Comparison of ENCODE assay signal across 8 cellular contexts in the genomic region with DNA sequence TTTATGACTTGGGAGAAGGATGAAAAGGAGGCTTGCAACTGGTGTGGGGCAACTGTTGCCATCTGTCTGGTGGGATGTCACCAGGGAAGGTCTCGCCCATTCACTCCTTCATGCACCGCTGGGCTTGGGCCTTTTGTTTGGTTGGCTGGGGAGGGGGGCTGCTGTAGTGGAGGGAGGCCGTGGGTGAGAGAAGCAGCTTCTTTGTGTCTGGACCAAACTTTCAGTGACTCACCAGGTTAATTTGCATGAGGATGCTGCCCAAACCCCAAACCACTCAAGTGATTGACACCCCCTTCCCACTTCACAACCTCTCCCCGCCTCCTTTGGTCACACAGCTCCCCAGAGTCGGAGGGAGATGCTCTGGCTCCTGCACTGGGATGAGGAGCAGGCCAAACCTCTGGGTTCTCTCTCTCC. TPM values are rescaled to one million over a fixed set of nuclear protein-coding genes. Genes with fewer than 3 reads are reported as not detected.
DNase-seq lines count a peak whose midpoint lies in the region; ATAC-seq, FAIRE-seq and TF ChIP-seq lines count a peak whose summit lies in the region.

No MANE protein-coding gene starts in this region.

- H3K9me3 ChIP-seq in right atrium auricular region (no peaks in the 10 kb centered on the region), HUES48 (ENCODE audit: control insufficient read depth, insufficient read depth, low read length) (no peaks in the 10 kb centered on the region), pancreas (no peaks in the 10 kb centered on the region)

- H3K27ac ChIP-seq in right atrium auricular region (peak overlapping the region; percentile 85 to 96), HUES48 (ENCODE audit: low read depth, low read length) (peak overlapping the region; percentile 69), pancreas (peak overlapping the region in 3 of 4 donors; percentile 29 to 98 (median 94))

- H3K27ac Mint-ChIP-seq in T-cell = peak overlapping the region; percentile 97

- intact Hi-C loops in cardiac septum (cut with DNase I) = loop anchor here (5.0 kb wide), 1 partner anchor 198 kb away; a partner anchor contains a TSS
- intact Hi-C loops in pancreas (cut with DNase I) = no loop called here

- H3K9me3 Mint-ChIP-seq in T-cell = no peaks in the 10 kb centered on the region

- no peaks in the 10 kb centered on the region for H3K36me3 ChIP-seq in right atrium auricular region
- H3K36me3 ChIP-seq in HUES48 (ENCODE audit: control insufficient read depth, insufficient read depth, low read length) = no peaks in the 10 kb centered on the region
- H3K36me3 ChIP-seq in pancreas = no peaks in the 10 kb centered on the region

- H3K4me1 ChIP-seq in right atrium auricular region (peaks cover 0 to 80% of the 10 kb centered on the region in 2 donors), HUES48 (ENCODE audit: control insufficient read depth, insufficient read depth, low read length) (peaks cover 39% of the 10 kb centered on the region), pancreas (peaks cover 29 to 79% (median 53%) of the 10 kb centered on the region in 3 donors)

- no peaks in the 10 kb centered on the region for H3K27me3 Mint-ChIP-seq in T-cell

- H3K36me3 Mint-ChIP-seq in T-cell = no peaks in the 10 kb centered on the region

- peak in 2 of 4 experiments; percentile 3 to 8 for ATAC-seq in T-cell (replicated peaks in 1 of 4)
- no peak for ATAC-seq in pancreas

- POLR2A ChIA-PET in T-cell (lab: Charles Lee) = interaction anchor here (0.6 to 9.1 kb wide), 8 partner anchors 16 to 318 kb away, joined by 3 to 366 read pairs (median 9); a partner anchor contains a TSS

- H3K4me1 Mint-ChIP-seq in T-cell = peaks cover 75 to 88% (median 82%) of the 10 kb centered on the region in 3 donors

- WGBS in pancreas, 2 donors = 75 to 86% methylated on average over 5 of the region's 5 CpGs

- no peak for TF ChIP-seq CTCF in right atrium auricular region (IDR thresholded peaks at IDR 0.05)
- no peak for TF ChIP-seq CTCF in pancreas (IDR thresholded peaks at IDR 0.05)

- H3K9ac ChIP-seq in HUES48 (ENCODE audit: low read depth, low read length) = no peak overlapping the region

- DNase-seq in right atrium auricular region (ENCODE audit: low spot score) = no peak
- no peak for DNase-seq in cardiac septum (ENCODE audit: low spot score)
- peak in 20 of 34 experiments; percentile 20 to 62 (median 40) for DNase-seq in T-cell
- peak; percentile 63 for DNase-seq in central memory CD4-positive, alpha-beta T cell
- no peak for DNase-seq in pancreas
- DNase-seq in NCI-H2029 treated with DMSO at 0.1 percent for 48 hours (lab: John Stamatoyannopoulos, UW) = no peak
- no peak for DNase-seq in urothelium cell line (ENCODE audit: low spot score)

- no peaks in the 10 kb centered on the region for H3K27me3 ChIP-seq in right atrium auricular region
- peaks cover 64% of the 10 kb centered on the region for H3K27me3 ChIP-seq in HUES48 (ENCODE audit: control insufficient read depth, insufficient read depth, low read length)
- H3K27me3 ChIP-seq in pancreas = no peaks in the 10 kb centered on the region

- H3K4me3 ChIP-seq in right atrium auricular region (no peak overlapping the region), HUES48 (ENCODE audit: low read depth, low read length) (no peak overlapping the region), pancreas (no peak overlapping the region)

- FAIRE-seq in pancreas (lab: Jason Lieb, UNC) (no peak), urothelium cell line (lab: Jason Lieb, UNC) (no peak)

- CTCF ChIA-PET in T-cell (lab: Charles Lee) = interaction anchor here (0.6 to 5.4 kb wide), 12 partner anchors 12 to 1880 kb away, joined by 3 to 80 read pairs (median 4); a partner anchor contains a TSS

- peak overlapping the region; percentile 60 to 70 (median 65) for H3K4me3 Mint-ChIP-seq in T-cell

RNA-seq across cellular contexts. Expression of a gene that starts 19.7 kb away (rescaled TPM):
- total RNA-seq in right atrium auricular region (100 to 1,000 TPM; 132 to 254 TPM), cardiac septum (54.2 TPM), T-cell (100 to 1,000 TPM; 172 to 655 (median 186) TPM), pancreas (100 to 1,000 TPM in 5 of 6 donors, 10 to 100 TPM in 1; 83.1 to 452 (median 192) TPM)
- polyA plus RNA-seq in pancreas = 100 to 1,000 TPM; 143 to 197 TPM

RNA-seq across cellular contexts. Expression of a gene that starts 25.9 kb away (rescaled TPM):
- total RNA-seq in right atrium auricular region (100 to 1,000 TPM in 1 of 2 donors, 10 to 100 TPM in 1; 34.2 to 122 TPM), cardiac septum (66.0 TPM), T-cell (under 1 TPM in 3 of 5 donors, not detected in 2; 0.13 to 0.41 (median 0.18) TPM), pancreas (10 to 100 TPM in 4 of 6 donors, 1 to 10 TPM in 2; 4.3 to 14.6 (median 11.1) TPM)
- 1 to 10 TPM; 3.8 to 6.5 TPM for polyA plus RNA-seq in pancreas

Comparison
In these comparisons a context has a peak if more than half of its experiments do, and no peak if none do; other contexts are left out.
1. DNase-seq: peak in T-cell (20 of 34) and central memory CD4-positive, alpha-beta T cell (single experiment); none in right atrium auricular region (single experiment), cardiac septum (single experiment), pancreas (0 of 6), NCI-H2029 treated with DMSO at 0.1 percent for 48 hours (single experiment) and urothelium cell line (single experiment).
2. Peak in every context shown above with its lines, with median percentiles within 50 percentile points of each other: H3K27ac ChIP-seq.